8 cellular contexts compared by ENCODE assay signal in genomic region chr11:57530596-57531507, GRCh38.
DNase-seq lines count a peak whose midpoint lies in the region; ATAC-seq and TF ChIP-seq lines count a peak whose summit lies in the region.

Gene TIMM10, minus strand, starts transcription at chr11:57530754. Its CDS starts 565 bp downstream, at chr11:57530189.

- no peak for TF ChIP-seq CTCF in AG09319 (IDR thresholded peaks at IDR 0.05; ENCODE audit: low read depth, low read length)

- ATAC-seq in GM19035 (IDR thresholded peaks at IDR 0.05; ENCODE audit: unreplicated experiment) = peak; percentile 98
- ATAC-seq in HG03354 (IDR thresholded peaks at IDR 0.05; ENCODE audit: poor library complexity, severe bottlenecking, unreplicated experiment) = peak; percentile 98
- ATAC-seq in activated CD4-positive, CD25-positive, alpha-beta regulatory T cell treated with anti-CD3 and anti-CD28 coated beads, Interleukin-2, amount 50 U/mL, for 24 hours = peak; percentile 99

- peak; percentile 86 for DNase-seq in AG09319 (ENCODE audit: extremely low read depth, low read depth)
- peak; percentile 99 for DNase-seq in NCI-H446 treated with DMSO at 0.1 percent for 48 hours (lab: John Stamatoyannopoulos, UW)
- DNase-seq in cerebellar cortex (ENCODE audit: low spot score) = peak; percentile 100
- DNase-seq in iris pigment epithelial cell (ENCODE audit: low read depth) = peak; percentile 97
- DNase-seq in stimulated activated CD4-positive, alpha-beta T cell treated with anti-CD3 and anti-CD28 coated beads, Interleukin-12 subunit alpha, Interleukin-12 subunit beta, amount 100 ng/mL, for 24 hours (ENCODE audit: low read depth in 2 of 2) = peak; percentile 87 to 89

Comparison
In these comparisons a context has a peak if more than half of its experiments do, and no peak if none do; other contexts are left out.
1. Peak in every context shown above with its lines: DNase-seq and ATAC-seq.